In genomic region chr5:141084487-141084989, GRCh38 we compare ENCODE assay signal across 8 cellular contexts. TPM values are rescaled to one million over a fixed set of nuclear protein-coding genes. Genes with fewer than 3 reads are reported as not detected.
DNase-seq lines count a peak whose midpoint lies in the region; ATAC-seq and TF ChIP-seq lines count a peak whose summit lies in the region.

No MANE protein-coding gene starts in this region.

- no peak overlapping the region for H4K12ac ChIP-seq in trophoblast cell (ENCODE audit: low read depth, low read length)

- no peak overlapping the region for H4K91ac ChIP-seq in trophoblast cell (ENCODE audit: low read depth, low read length)

- TF ChIP-seq CTCF in HFF-Myc (IDR thresholded peaks at IDR 0.05; ENCODE audit: low read depth, low read length, missing control alignments) (peak; percentile 23), left ventricle myocardium inferior (IDR thresholded peaks at IDR 0.05; ENCODE audit: borderline replicate concordance) (peak; percentile 65)

- POLR2A ChIA-PET in activated naive CD8-positive, alpha-beta T cell treated with anti-CD3 and anti-CD28 coated beads, Interleukin-2, amount 10 ng/mL, durations not matched to agents 7 days and 5 days (lab: Charles Lee), result no interaction called here

- H3K4me3 ChIP-seq in HFF-Myc (replicated peaks; ENCODE audit: low read depth, low read length) (0 out of 2 replicates have a peak overlapping the region, but pooled peaks have one; percentile 13), left ventricle myocardium inferior (peak overlapping the region; percentile 65), trophoblast cell (ENCODE audit: low read depth, low read length) (no peak overlapping the region)

- no peak overlapping the region for H3K18ac ChIP-seq in trophoblast cell (ENCODE audit: low read length)

- ATAC-seq in activated naive CD8-positive, alpha-beta T cell treated with anti-CD3 and anti-CD28 coated beads, Interleukin-2, amount 10 ng/mL, durations not matched to agents 7 days and 5 days (ENCODE audit: low read depth), result peak; percentile 78
- ATAC-seq in HG03108 (IDR thresholded peaks at IDR 0.05; ENCODE audit: unreplicated experiment), result no peak
- ATAC-seq in esophagus mucosa, result no peak

- H3K79me1 ChIP-seq in trophoblast cell (ENCODE audit: low read length), result no peaks in the 10 kb centered on the region

- H3K9me3 Mint-ChIP-seq in activated naive CD8-positive, alpha-beta T cell treated with anti-CD3 and anti-CD28 coated beads, Interleukin-2, amount 10 ng/mL, durations not matched to agents 7 days and 5 days, result no peaks in the 10 kb centered on the region

- H3K27ac Mint-ChIP-seq in activated naive CD8-positive, alpha-beta T cell treated with anti-CD3 and anti-CD28 coated beads, Interleukin-2, amount 10 ng/mL, durations not matched to agents 7 days and 5 days, result no peak overlapping the region

- H3K4me1 Mint-ChIP-seq in activated naive CD8-positive, alpha-beta T cell treated with anti-CD3 and anti-CD28 coated beads, Interleukin-2, amount 10 ng/mL, durations not matched to agents 7 days and 5 days, result no peaks in the 10 kb centered on the region

- no peaks in the 10 kb centered on the region for H3K79me2 ChIP-seq in trophoblast cell (ENCODE audit: control insufficient read depth, insufficient read depth, low read length, poor library complexity)

- H3K27me3 ChIP-seq in left ventricle myocardium inferior (ENCODE audit: low read depth) (peaks cover 51% of the 10 kb centered on the region), trophoblast cell (ENCODE audit: insufficient read depth, low read length) (no peaks in the 10 kb centered on the region)

- H3K36me3 ChIP-seq in left ventricle myocardium inferior, result no peaks in the 10 kb centered on the region
- H3K36me3 ChIP-seq in trophoblast cell (ENCODE audit: control insufficient read depth in 1 of 2, insufficient read depth in 2 of 2, low read length in 2 of 2), result no peaks in the 10 kb centered on the region

- H3K4me3 Mint-ChIP-seq in activated naive CD8-positive, alpha-beta T cell treated with anti-CD3 and anti-CD28 coated beads, Interleukin-2, amount 10 ng/mL, durations not matched to agents 7 days and 5 days, result peak overlapping the region; percentile 86

- DNase-seq in Ammon's horn (ENCODE audit: low spot score) (peak; percentile 72), HFF-Myc (ENCODE audit: extremely low read depth, low read depth) (no peak), RPMI7951 (ENCODE audit: low read depth) (peak; percentile 67), left ventricle myocardium inferior (no peak), trophoblast cell (peak in 1 of 2 donors; percentile 2)
- DNase-seq in activated naive CD8-positive, alpha-beta T cell treated with anti-CD3 and anti-CD28 coated beads, Interleukin-2, amount 10 ng/mL, durations not matched to agents 7 days and 5 days, result no peak

- H3K9me3 ChIP-seq in left ventricle myocardium inferior (replicated peaks) (peaks cover 29% of the 10 kb centered on the region), trophoblast cell (ENCODE audit: insufficient read depth, low read depth, low read length) (no peaks in the 10 kb centered on the region)

- no peak overlapping the region for H2BK5ac ChIP-seq in trophoblast cell (ENCODE audit: low read depth, low read length, poor library complexity)

- no peak overlapping the region for H2BK120ac ChIP-seq in trophoblast cell (ENCODE audit: insufficient read depth, low read length, poor library complexity)

- peaks cover 5% of the 10 kb centered on the region for H3K27me3 Mint-ChIP-seq in activated naive CD8-positive, alpha-beta T cell treated with anti-CD3 and anti-CD28 coated beads, Interleukin-2, amount 10 ng/mL, durations not matched to agents 7 days and 5 days

- no peak overlapping the region for H2BK12ac ChIP-seq in trophoblast cell (ENCODE audit: low read length)

- H3K4me1 ChIP-seq in left ventricle myocardium inferior, result peaks cover 5% of the 10 kb centered on the region
- no peaks in the 10 kb centered on the region for H3K4me1 ChIP-seq in trophoblast cell (ENCODE audit: control insufficient read depth in 1 of 2, insufficient read depth in 2 of 2, low read length in 2 of 2)

- H3K36me3 Mint-ChIP-seq in activated naive CD8-positive, alpha-beta T cell treated with anti-CD3 and anti-CD28 coated beads, Interleukin-2, amount 10 ng/mL, durations not matched to agents 7 days and 5 days, result peaks cover 4% of the 10 kb centered on the region

- H3K9ac ChIP-seq in trophoblast cell (ENCODE audit: low read length), result no peak overlapping the region

- peak overlapping the region; percentile 73 for H4K8ac ChIP-seq in trophoblast cell (ENCODE audit: low read depth, low read length)

- peak overlapping the region; percentile 96 for H2AFZ ChIP-seq in trophoblast cell (ENCODE audit: insufficient read depth, low read length, poor library complexity)

- H3K27ac ChIP-seq in left ventricle myocardium inferior (replicated peaks), result peak overlapping the region; percentile 69
- no peak overlapping the region for H3K27ac ChIP-seq in trophoblast cell (ENCODE audit: low read depth, low read length)

- peak overlapping the region; percentile 43 for H3K4me2 ChIP-seq in trophoblast cell (ENCODE audit: low read length)

- no peak overlapping the region for H3K23ac ChIP-seq in trophoblast cell (ENCODE audit: low read length)

- intact Hi-C loops in left ventricle myocardium inferior (cut with micrococcal nuclease), result no loop called here

- no peak overlapping the region for H3K4ac ChIP-seq in trophoblast cell (ENCODE audit: low read depth, low read length)

- WGBS in trophoblast cell (ENCODE audit: extremely low coverage, insufficient coverage, insufficient read length), result no CpG with 5 or more reads among the region's 21 CpGs

- H2AK5ac ChIP-seq in trophoblast cell (ENCODE audit: low read length), result no peak overlapping the region

- no peak overlapping the region for H3K14ac ChIP-seq in trophoblast cell (ENCODE audit: low read length)

RNA-seq across cellular contexts. Expression of gene PCDHB2, which starts 9.9 kb away (rescaled TPM):
- 0.88 and 0.96 TPM in 2 replicates for total RNA-seq in RPMI7951 (2014; rRNA removed; shearing (Covaris generic))
- total RNA-seq in activated naive CD8-positive, alpha-beta T cell treated with anti-CD3 and anti-CD28 coated beads, Interleukin-2, amount 10 ng/mL, durations not matched to agents 7 days and 5 days, result not detected
- total RNA-seq in left ventricle myocardium inferior (1.1 TPM), esophagus mucosa (2.2 TPM)
- polyA plus RNA-seq in trophoblast cell (2013), result 24.3 and 24.9 TPM in 2 replicates

RNA-seq across cellular contexts. Expression of gene PCDHB3, which starts 15.7 kb away (rescaled TPM):
- 0.12 and 0.20 TPM in 2 replicates for total RNA-seq in RPMI7951 (2014; rRNA removed; shearing (Covaris generic))
- total RNA-seq in activated naive CD8-positive, alpha-beta T cell treated with anti-CD3 and anti-CD28 coated beads, Interleukin-2, amount 10 ng/mL, durations not matched to agents 7 days and 5 days, result not detected
- total RNA-seq in left ventricle myocardium inferior (0.77 TPM), esophagus mucosa (0.52 TPM)
- polyA plus RNA-seq in trophoblast cell (2013), result 0.87 and 1.1 TPM in 2 replicates

RNA-seq across cellular contexts. Expression of gene PCDHB1, which starts 33.4 kb away (rescaled TPM):
- total RNA-seq in RPMI7951 (2014; rRNA removed; shearing (Covaris generic)), result not detected in 2 replicates
- not detected for total RNA-seq in activated naive CD8-positive, alpha-beta T cell treated with anti-CD3 and anti-CD28 coated beads, Interleukin-2, amount 10 ng/mL, durations not matched to agents 7 days and 5 days
- total RNA-seq in left ventricle myocardium inferior (not detected), esophagus mucosa (not detected)
- not detected in 2 replicates for polyA plus RNA-seq in trophoblast cell (2013)

RNA-seq across cellular contexts. Expression of gene PCDHB4, which starts 37.1 kb away (rescaled TPM):
- total RNA-seq in RPMI7951 (2014; rRNA removed; shearing (Covaris generic)), result under 0.01 and 0.12 TPM in 2 replicates
- total RNA-seq in activated naive CD8-positive, alpha-beta T cell treated with anti-CD3 and anti-CD28 coated beads, Interleukin-2, amount 10 ng/mL, durations not matched to agents 7 days and 5 days, result not detected
- 0.80 TPM for total RNA-seq in left ventricle myocardium inferior
- polyA plus RNA-seq in trophoblast cell (2013), result 0.43 and 0.52 TPM in 2 replicates
- 0.52 TPM for total RNA-seq in esophagus mucosa

RNA-seq across cellular contexts. Expression of gene PCDHB5, which starts 50.5 kb away (rescaled TPM):
- total RNA-seq in RPMI7951 (2014; rRNA removed; shearing (Covaris generic)), result 0.59 and 0.60 TPM in 2 replicates
- total RNA-seq in activated naive CD8-positive, alpha-beta T cell treated with anti-CD3 and anti-CD28 coated beads, Interleukin-2, amount 10 ng/mL, durations not matched to agents 7 days and 5 days, result not detected
- 2.3 TPM for total RNA-seq in left ventricle myocardium inferior
- polyA plus RNA-seq in trophoblast cell (2013), result 4.0 and 4.4 TPM in 2 replicates
- 0.40 TPM for total RNA-seq in esophagus mucosa

Comparison
In these comparisons a context has a peak if more than half of its experiments do, and no peak if none do; other contexts are left out.
1. DNase-seq: peak in Ammon's horn (single experiment) and RPMI7951 (single experiment); none in HFF-Myc (single experiment), activated naive CD8-positive, alpha-beta T cell treated with anti-CD3 and anti-CD28 coated beads, Interleukin-2, amount 10 ng/mL, durations not matched to agents 7 days and 5 days (single experiment) and left ventricle myocardium inferior (single experiment).